Comparison of ENCODE assay signal across 20 cellular contexts in genomic region chr18:43013489-43013888, GRCh38.
A peak's percentile ranks its signal among the peaks of the same experiment; 100 is the strongest.
DNase-seq lines count a peak whose midpoint lies in the region; ATAC-seq and TF ChIP-seq lines count a peak whose summit lies in the region.
"Had no signal": no experiment of that assay in that cellular context is flagged by ENCODE, and none has a peak within 500 bp of the region (broad histone marks: within the 10 kb centered on the region; RNA-seq: fewer than 3 reads in every experiment).

No MANE protein-coding gene starts in this region.

- H2AFZ ChIP-seq in ACC112 (ENCODE audit: low read length, unreplicated experiment): peak overlapping the region; percentile 54

- H3K27me3 ChIP-seq in ACC112 (ENCODE audit: insufficient read depth, low read length) (no peaks in the 10 kb centered on the region), brain microvascular endothelial cell (replicated peaks) (no peaks in the 10 kb centered on the region)

- no peaks in the 10 kb centered on the region for H3K79me2 ChIP-seq in ACC112 (ENCODE audit: control insufficient read depth, insufficient read depth, low read length, unreplicated experiment)

- H3K4me3 ChIP-seq in ACC112 (ENCODE audit: low read depth, low read length) (peak overlapping the region; percentile 67), brain microvascular endothelial cell (ENCODE audit: low read depth, low read length) (no peak overlapping the region)
- H3K4me3 ChIP-seq: A549, GM12878 had no signal

- H3K27ac ChIP-seq in ACC112 (ENCODE audit: low read depth, low read length) (peak overlapping the region; percentile 94), brain microvascular endothelial cell (peak overlapping the region; percentile 32)
- H3K27ac ChIP-seq: A549 had no signal

- DNase-seq in SHP77 (lab: John Stamatoyannopoulos, UW) (peak; percentile 10 to 26), brain microvascular endothelial cell (peak; percentile 49), iris pigment epithelial cell (ENCODE audit: low read depth) (peak; percentile 90), activated T-cell treated with anti-CD3 and anti-CD28 coated beads for 4 hours (no peak), DMS53 (lab: John Stamatoyannopoulos, UW) (no peak), germinal center (ENCODE audit: low spot score) (no peak)
- DNase-seq: C1 segment of cervical spinal cord, GDM1, GOT3, HFFc6, KBM-7, NCI-H1436 treated with DMSO at 0.1 percent for 48 hours, NCI-H2081, NCI-H524 treated with DMSO at 0.1 percent for 48 hours had no signal

- TF ChIP-seq CTCF in brain microvascular endothelial cell (IDR thresholded peaks at IDR 0.05; ENCODE audit: low read depth, low read length, missing control alignments): no peak

- H3K36me3 ChIP-seq in ACC112 (ENCODE audit: insufficient read depth, low read length) (no peaks in the 10 kb centered on the region), brain microvascular endothelial cell (replicated peaks) (no peaks in the 10 kb centered on the region)

- no peak for ATAC-seq in GM19351 (IDR thresholded peaks at IDR 0.05; ENCODE audit: unreplicated experiment)
- ATAC-seq: A549, GM12878, Panc1, Right ventricle myocardium inferior had no signal

- peaks cover 23% of the 10 kb centered on the region for H3K4me1 ChIP-seq in ACC112 (ENCODE audit: control insufficient read depth, insufficient read depth, low read length, unreplicated experiment)
- H3K4me1 ChIP-seq: A549 had no signal

- in situ Hi-C loops in brain microvascular endothelial cell (cut with HindIII; ENCODE audit: low pct_ligation_motif_present, low sequenced_read_pairs): no loop called here

Comparison
In these comparisons a context has a peak if more than half of its experiments do, and no peak if none do; other contexts are left out.
1. DNase-seq: peak in SHP77 (2 of 2), brain microvascular endothelial cell (single experiment) and iris pigment epithelial cell (single experiment); none in activated T-cell treated with anti-CD3 and anti-CD28 coated beads for 4 hours (single experiment), DMS53 (single experiment) and germinal center (single experiment).